In the genomic region with DNA sequence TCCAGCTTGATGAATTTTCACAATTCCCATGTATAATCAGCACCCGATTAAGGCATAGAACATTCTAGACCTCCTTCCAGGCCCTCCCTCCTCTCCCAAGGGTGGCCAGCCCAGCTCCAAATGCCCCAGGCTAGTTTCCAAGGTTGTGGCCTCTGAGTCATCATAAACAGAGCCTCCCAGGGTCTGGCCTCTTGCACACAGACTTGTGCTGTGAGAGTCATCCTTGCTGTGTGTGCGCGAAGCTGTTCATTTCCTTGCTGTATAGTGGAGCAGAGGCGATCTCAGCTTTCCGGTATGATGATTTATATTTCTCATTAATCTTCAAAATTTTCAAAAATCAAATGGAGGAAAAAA, we compare ENCODE assay signal across 8 cellular contexts. TPM values are rescaled to one million over a fixed set of nuclear protein-coding genes. Genes with fewer than 3 reads are reported as not detected.
A peak's percentile ranks its signal among the peaks of the same experiment; 100 is the strongest.
DNase-seq lines count a peak whose midpoint lies in the region; ATAC-seq and TF ChIP-seq lines count a peak whose summit lies in the region.

No MANE protein-coding gene starts in this region.

- H3K9me3 ChIP-seq in left ventricle myocardium inferior (replicated peaks), result no peaks in the 10 kb centered on the region
- H3K9me3 ChIP-seq in gastrocnemius medialis, result no peaks in the 10 kb centered on the region

- peak overlapping the region; percentile 88 for H3K27ac ChIP-seq in left ventricle myocardium inferior (replicated peaks)
- H3K27ac ChIP-seq in gastrocnemius medialis, result peak overlapping the region; percentile 65 to 76 (median 68)

- H3K27me3 ChIP-seq in left ventricle myocardium inferior (ENCODE audit: low read depth), result peaks cover 76% of the 10 kb centered on the region
- peaks cover 0 to 27% (median 10%) of the 10 kb centered on the region in 3 donors for H3K27me3 ChIP-seq in gastrocnemius medialis

- no peak for TF ChIP-seq POLR2A in gastrocnemius medialis (IDR thresholded peaks at IDR 0.05)

- POLR2A ChIA-PET in activated CD4-positive, alpha-beta memory T cell treated with anti-CD3 and anti-CD28 coated beads, Interleukin-2, amount 10 ng/mL, durations not matched to agents 7 days and 5 days (lab: Charles Lee), result no interaction called here

- H3K36me3 Mint-ChIP-seq in activated CD4-positive, alpha-beta memory T cell treated with anti-CD3 and anti-CD28 coated beads, Interleukin-2, amount 10 ng/mL, durations not matched to agents 7 days and 5 days (ENCODE audit: low read depth), result no peaks in the 10 kb centered on the region

- DNase-seq in H4 (ENCODE audit: low spot score) (peak; percentile 97), amniotic epithelial cell (ENCODE audit: low read depth) (peak; percentile 99), left ventricle myocardium inferior (peak; percentile 68), gastrocnemius medialis (peak; percentile 52 to 66), activated T-cell treated with anti-CD3 and anti-CD28 coated beads for 4 hours (no peak)
- DNase-seq in activated CD4-positive, alpha-beta memory T cell treated with anti-CD3 and anti-CD28 coated beads, Interleukin-2, amount 10 ng/mL, durations not matched to agents 7 days and 5 days, result no peak
- no peak for DNase-seq in stimulated activated naive CD8-positive, alpha-beta T cell treated with anti-CD3 and anti-CD28 coated beads, Interleukin-15, Interleukin-2, amounts not matched to agents 100 U/mL and 50 U/mL, for 24 hours
- no peak for DNase-seq in activated CD4-positive, alpha-beta T cell treated with anti-CD3 and anti-CD28 coated beads, Interleukin-2, amount 50 U/mL, for 1 hour

- H3K36me3 ChIP-seq in left ventricle myocardium inferior (no peaks in the 10 kb centered on the region), gastrocnemius medialis (no peaks in the 10 kb centered on the region)

- peaks cover 19% of the 10 kb centered on the region for H3K4me1 ChIP-seq in left ventricle myocardium inferior
- H3K4me1 ChIP-seq in gastrocnemius medialis, result peaks cover 8 to 11% of the 10 kb centered on the region in 2 donors

- TF ChIP-seq CTCF in left ventricle myocardium inferior (IDR thresholded peaks at IDR 0.05; ENCODE audit: borderline replicate concordance), result no peak
- TF ChIP-seq CTCF in gastrocnemius medialis (IDR thresholded peaks at IDR 0.05 in 4 of 5, conservative IDR thresholded peaks at IDR 0.05 in 1 of 5), result no peak

- in situ Hi-C loops in gastrocnemius medialis (cut with MboI; ENCODE audit: low sequenced_read_pairs in 4 of 4), result loop anchor here in 1 of 4 donors (10.0 kb wide), 1 partner anchor 193 kb away; no protein-coding TSS in a partner anchor

- H3K4me3 Mint-ChIP-seq in activated CD4-positive, alpha-beta memory T cell treated with anti-CD3 and anti-CD28 coated beads, Interleukin-2, amount 10 ng/mL, durations not matched to agents 7 days and 5 days, result no peak overlapping the region

- CTCF ChIA-PET in activated CD4-positive, alpha-beta memory T cell treated with anti-CD3 and anti-CD28 coated beads, Interleukin-2, amount 10 ng/mL, durations not matched to agents 7 days and 5 days (lab: Charles Lee), result interaction anchor here (0.6 to 1.0 kb wide), 3 partner anchors 10 to 55 kb away, joined by 3 read pairs; no protein-coding TSS in a partner anchor

- H3K4me3 ChIP-seq in left ventricle myocardium inferior, result peak overlapping the region; percentile 48
- H3K4me3 ChIP-seq in gastrocnemius medialis, result peak overlapping the region in 2 of 4 donors; percentile 12 to 22

- ATAC-seq in gastrocnemius medialis, result peak; percentile 90 to 92
- no peak for ATAC-seq in stimulated activated naive CD8-positive, alpha-beta T cell treated with anti-CD3 and anti-CD28 coated beads, Interleukin-15, Interleukin-2, amounts not matched to agents 100 U/mL and 50 U/mL, for 24 hours

- H3K27ac Mint-ChIP-seq in activated CD4-positive, alpha-beta memory T cell treated with anti-CD3 and anti-CD28 coated beads, Interleukin-2, amount 10 ng/mL, durations not matched to agents 7 days and 5 days, result no peak overlapping the region

- peaks cover 13% of the 10 kb centered on the region for H3K27me3 Mint-ChIP-seq in activated CD4-positive, alpha-beta memory T cell treated with anti-CD3 and anti-CD28 coated beads, Interleukin-2, amount 10 ng/mL, durations not matched to agents 7 days and 5 days

- intact Hi-C loops in left ventricle myocardium inferior (cut with micrococcal nuclease), result no loop called here
- intact Hi-C loops in gastrocnemius medialis (cut with DNase I; ENCODE audit: low total_unique reads), result no loop called here

- no peaks in the 10 kb centered on the region for H3K4me1 Mint-ChIP-seq in activated CD4-positive, alpha-beta memory T cell treated with anti-CD3 and anti-CD28 coated beads, Interleukin-2, amount 10 ng/mL, durations not matched to agents 7 days and 5 days

- no peaks in the 10 kb centered on the region for H3K9me3 Mint-ChIP-seq in activated CD4-positive, alpha-beta memory T cell treated with anti-CD3 and anti-CD28 coated beads, Interleukin-2, amount 10 ng/mL, durations not matched to agents 7 days and 5 days

RNA-seq across cellular contexts. Expression of gene JPH3, which starts 20.5 kb away (rescaled TPM):
- 3.3 and 4.2 TPM in 2 replicates for total RNA-seq in H4 (2014; rRNA removed; shearing (Covaris generic))
- total RNA-seq in left ventricle myocardium inferior (0.14 TPM), gastrocnemius medialis (not detected)
- total RNA-seq in activated CD4-positive, alpha-beta memory T cell treated with anti-CD3 and anti-CD28 coated beads, Interleukin-2, amount 10 ng/mL, durations not matched to agents 7 days and 5 days, result not detected

Comparison
In these comparisons a context has a peak if more than half of its experiments do, and no peak if none do; other contexts are left out.
1. DNase-seq: peak in H4 (single experiment), amniotic epithelial cell (single experiment), left ventricle myocardium inferior (single experiment) and gastrocnemius medialis (2 of 2); none in activated CD4-positive, alpha-beta memory T cell treated with anti-CD3 and anti-CD28 coated beads, Interleukin-2, amount 10 ng/mL, durations not matched to agents 7 days and 5 days (single experiment), stimulated activated naive CD8-positive, alpha-beta T cell treated with anti-CD3 and anti-CD28 coated beads, Interleukin-15, Interleukin-2, amounts not matched to agents 100 U/mL and 50 U/mL, for 24 hours (single experiment), activated CD4-positive, alpha-beta T cell treated with anti-CD3 and anti-CD28 coated beads, Interleukin-2, amount 50 U/mL, for 1 hour (single experiment) and activated T-cell treated with anti-CD3 and anti-CD28 coated beads for 4 hours (single experiment).